11 cellular contexts compared by ENCODE assay signal in the genomic region with DNA sequence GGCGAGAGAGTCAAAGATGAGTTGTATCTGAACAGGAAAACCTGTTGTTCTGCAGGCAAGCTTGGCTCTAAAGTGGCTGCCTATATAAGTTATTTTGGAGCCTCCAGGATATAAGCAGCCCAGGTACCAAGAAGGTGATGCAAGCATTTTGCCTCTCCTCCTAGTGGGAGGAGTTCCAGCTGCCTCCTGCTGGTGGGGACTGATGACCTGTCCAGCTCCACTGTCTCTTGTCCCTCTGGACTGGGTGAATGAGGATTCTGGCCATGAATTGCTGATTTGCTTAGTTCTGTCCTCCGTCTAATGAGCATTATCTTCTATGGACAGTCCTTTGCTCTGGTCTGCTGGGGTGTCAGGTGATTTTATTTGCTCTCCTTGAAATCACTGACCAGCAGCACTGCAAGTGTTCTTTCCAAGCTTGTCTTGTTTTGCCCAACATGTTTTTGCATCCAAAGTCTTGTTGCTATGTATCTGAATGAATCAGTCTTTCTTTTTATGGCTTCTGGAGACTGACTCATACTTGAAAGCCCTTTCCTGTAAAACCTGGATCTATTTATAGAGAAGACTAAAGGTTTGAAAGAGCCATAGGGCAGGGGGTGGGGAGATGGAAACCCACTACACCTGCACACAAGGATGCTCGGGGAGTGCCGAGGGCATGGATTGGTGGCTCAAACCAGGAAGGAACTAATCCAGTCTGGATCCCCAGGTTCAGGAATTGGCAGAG. TPM values are rescaled to one million over a fixed set of nuclear protein-coding genes. Genes with fewer than 3 reads are reported as not detected.
DNase-seq lines count a peak whose midpoint lies in the region; ATAC-seq and TF ChIP-seq lines count a peak whose summit lies in the region.
"Had no signal": no experiment of that assay in that cellular context is flagged by ENCODE, and none has a peak within 500 bp of the region (broad histone marks: within the 10 kb centered on the region; RNA-seq: fewer than 3 reads in every experiment).

No MANE protein-coding gene starts in this region.

- POLR2A ChIA-PET in AG04449 (lab: Yijun Ruan, JAX), result no interaction called here

- no peak overlapping the region for H3K9ac ChIP-seq in Karpas-422 (ENCODE audit: low read length)

- peak; percentile 72 for ATAC-seq in left lung
- no peak for ATAC-seq in GM21723 (IDR thresholded peaks at IDR 0.05; ENCODE audit: unreplicated experiment)
- ATAC-seq in GM21528 (IDR thresholded peaks at IDR 0.05; ENCODE audit: low FRiP score, unreplicated experiment), result no peak
- no peak for ATAC-seq in GM21825 (IDR thresholded peaks at IDR 0.05; ENCODE audit: unreplicated experiment)
- ATAC-seq: activated CD8-positive, alpha-beta T cell treated with anti-CD3 and anti-CD28 coated beads for 36 hours had no signal

- peak; percentile 57 for DNase-seq in AG04449 (ENCODE audit: low read depth, low spot score)
- peak; percentile 93 for DNase-seq in M059J (ENCODE audit: low read depth)
- DNase-seq in caudate nucleus (lab: John Stamatoyannopoulos, UW), result peak in 3 of 61 donors; percentile 9 to 25 (median 9)
- no peak for DNase-seq in left lung
- DNase-seq in Karpas-422, result no peak
- DNase-seq: activated CD8-positive, alpha-beta T cell treated with anti-CD3 and anti-CD28 coated beads for 36 hours; DND-41; NCI-H2029 treated with DMSO at 0.1 percent for 48 hours had no signal

- H3K4me1 ChIP-seq in left lung (no peaks in the 10 kb centered on the region), Karpas-422 (ENCODE audit: low read length) (no peaks in the 10 kb centered on the region)

- H3K4me3 ChIP-seq in AG04449 (ENCODE audit: low read depth, low read length), result no peak overlapping the region
- H3K4me3 ChIP-seq in left lung, result no peak overlapping the region
- no peak overlapping the region for H3K4me3 ChIP-seq in Karpas-422 (ENCODE audit: low read length)

- no peak overlapping the region for H2AFZ ChIP-seq in Karpas-422 (ENCODE audit: low read length)

- CTCF ChIA-PET in AG04449 (lab: Yijun Ruan, JAX), result interaction anchor here (2.0 to 4.4 kb wide), 2 partner anchors 11 to 59 kb away, joined by 5 to 30 read pairs; no protein-coding TSS in a partner anchor

- H3K27ac ChIP-seq in caudate nucleus (ENCODE audit: low read depth, low read length) (peak overlapping the region; percentile 31), left lung (no peak overlapping the region), Karpas-422 (ENCODE audit: low read length) (no peak overlapping the region)

- H3K36me3 ChIP-seq in left lung (no peaks in the 10 kb centered on the region), Karpas-422 (ENCODE audit: insufficient read depth, low read length) (no peaks in the 10 kb centered on the region)

- no peaks in the 10 kb centered on the region for H3K9me2 ChIP-seq in Karpas-422 (replicated peaks; ENCODE audit: insufficient read depth, low read length)

- H4K20me1 ChIP-seq in Karpas-422 (ENCODE audit: insufficient read depth, low read depth, low read length), result no peaks in the 10 kb centered on the region

- H3K27me3 ChIP-seq in left lung, result no peaks in the 10 kb centered on the region
- H3K27me3 ChIP-seq in Karpas-422 (ENCODE audit: low read length), result no peaks in the 10 kb centered on the region

- H3K9me3 ChIP-seq in left lung, result no peaks in the 10 kb centered on the region
- no peaks in the 10 kb centered on the region for H3K9me3 ChIP-seq in Karpas-422 (ENCODE audit: low read length)

- TF ChIP-seq CTCF in AG04449 (IDR thresholded peaks at IDR 0.05; ENCODE audit: insufficient read depth, low read length, missing control alignments) (peak; percentile 13), left lung (IDR thresholded peaks at IDR 0.05) (no peak)

- no peak overlapping the region for H3K4me2 ChIP-seq in Karpas-422 (ENCODE audit: low read depth, low read length, poor library complexity, severe bottlenecking)

- H3K79me2 ChIP-seq in Karpas-422 (ENCODE audit: low read length), result no peaks in the 10 kb centered on the region

- intact Hi-C loops in left lung (cut with DNase I), result no loop called here

RNA-seq across cellular contexts. Expression of gene EFHD1, which starts 40.6 kb away (rescaled TPM):
- 0.49 and 1.7 TPM in 2 replicates for total RNA-seq in M059J (2014; rRNA removed; shearing (Covaris generic))
- 1 to 10 TPM; 3.8 to 5.5 TPM for total RNA-seq in left lung
- total RNA-seq in Karpas-422 (2014; rRNA removed; shearing (Covaris generic); ENCODE audit: low replicate concordance), result not detected in 2 replicates

RNA-seq across cellular contexts. Expression of gene EIF4E2, which starts 42.4 kb away (rescaled TPM):
- 79.1 and 79.4 TPM in 2 replicates for total RNA-seq in M059J (2014; rRNA removed; shearing (Covaris generic))
- 10 to 100 TPM; 67.4 to 71.1 TPM for total RNA-seq in left lung
- 53.0 and 58.2 TPM in 2 replicates for total RNA-seq in Karpas-422 (2014; rRNA removed; shearing (Covaris generic); ENCODE audit: low replicate concordance)

RNA-seq across cellular contexts. Expression of gene TIGD1, which starts 42.5 kb away (rescaled TPM):
- total RNA-seq in M059J (2014; rRNA removed; shearing (Covaris generic)), result 3.2 and 3.4 TPM in 2 replicates
- total RNA-seq in left lung, result 1 to 10 TPM; 3.7 to 3.8 TPM
- total RNA-seq in Karpas-422 (2014; rRNA removed; shearing (Covaris generic); ENCODE audit: low replicate concordance), result 14.9 and 20.6 TPM in 2 replicates

RNA-seq across cellular contexts. Expression of gene CHRNG, which starts 53.4 kb away (rescaled TPM):
- not detected in 2 replicates for total RNA-seq in M059J (2014; rRNA removed; shearing (Covaris generic))
- total RNA-seq in left lung, result not detected
- total RNA-seq in Karpas-422 (2014; rRNA removed; shearing (Covaris generic); ENCODE audit: low replicate concordance), result not detected in 2 replicates
- total RNA-seq: activated CD8-positive, alpha-beta T cell treated with anti-CD3 and anti-CD28 coated beads for 36 hours had no signal

Comparison
In these comparisons a context has a peak if more than half of its experiments do, and no peak if none do; other contexts are left out.
1. DNase-seq: peak in AG04449 (single experiment) and M059J (single experiment); none in left lung (0 of 2) and Karpas-422 (single experiment).